9 cellular contexts compared by ENCODE assay signal in genomic region chr4:38673109-38673978, GRCh38. TPM values are rescaled to one million over a fixed set of nuclear protein-coding genes. Genes with fewer than 3 reads are reported as not detected.
DNase-seq lines count a peak whose midpoint lies in the region; ATAC-seq, FAIRE-seq and TF ChIP-seq lines count a peak whose summit lies in the region.
"Had no signal": no experiment of that assay in that cellular context is flagged by ENCODE, and none has a peak within 500 bp of the region (broad histone marks: within the 10 kb centered on the region; RNA-seq: fewer than 3 reads in every experiment).

No MANE protein-coding gene starts in this region.

- no peak for FAIRE-seq in urothelium cell line (lab: Jason Lieb, UNC)
- FAIRE-seq: endometrium had no signal

- peaks cover 80% of the 10 kb centered on the region for H3K4me1 Mint-ChIP-seq in mesothelial cell of epicardium

- TF ChIP-seq CTCF in mesothelial cell of epicardium (IDR thresholded peaks at IDR 0.05; ENCODE audit: unreplicated experiment): no peak

- peak overlapping the region; percentile 32 for H3K4me3 Mint-ChIP-seq in mesothelial cell of epicardium

- H3K36me3 Mint-ChIP-seq in mesothelial cell of epicardium: peaks cover 1% of the 10 kb centered on the region

- no peaks in the 10 kb centered on the region for H3K9me3 Mint-ChIP-seq in mesothelial cell of epicardium

- no peaks in the 10 kb centered on the region for H3K27me3 Mint-ChIP-seq in mesothelial cell of epicardium (ENCODE audit: low read depth)

- no peak for ATAC-seq in GM18861 (IDR thresholded peaks at IDR 0.05; ENCODE audit: unreplicated experiment)

- H3K27ac Mint-ChIP-seq in mesothelial cell of epicardium: peak overlapping the region; percentile 87

- DNase-seq in COR-L47 (lab: John Stamatoyannopoulos, UW): peak; percentile 54
- DNase-seq in NCI-H2196 (lab: John Stamatoyannopoulos, UW; ENCODE audit: unreplicated experiment): peak; percentile 33
- peak; percentile 41 for DNase-seq in cerebellum (ENCODE audit: low spot score)
- DNase-seq in mesothelial cell of epicardium (ENCODE audit: low spot score in 2 of 2, unreplicated experiment in 2 of 2): no peak
- DNase-seq in urothelium cell line (ENCODE audit: low spot score): peak; percentile 19
- DNase-seq in superior temporal gyrus (ENCODE audit: extremely low spot score): no peak
- DNase-seq in GM19238 (ENCODE audit: insufficient read length, low spot score): no peak

RNA-seq across cellular contexts. Expression of gene KLF3, which starts 9.3 kb away (rescaled TPM):
- 24.8 TPM for total RNA-seq in cerebellum
- total RNA-seq in mesothelial cell of epicardium: 60.9 to 63.1 TPM (median 61.0 TPM) in 3 replicates

Comparison
In these comparisons a context has a peak if more than half of its experiments do, and no peak if none do; other contexts are left out.
1. DNase-seq: peak in COR-L47 (single experiment), NCI-H2196 (single experiment), cerebellum (single experiment) and urothelium cell line (single experiment); none in mesothelial cell of epicardium (0 of 2), superior temporal gyrus (single experiment) and GM19238 (single experiment).